Comparison of ENCODE assay signal across 11 cellular contexts in genomic region chr15:63218114-63218808, GRCh38. TPM values are rescaled to one million over a fixed set of nuclear protein-coding genes. Genes with fewer than 3 reads are reported as not detected.
DNase-seq lines count a peak whose midpoint lies in the region; ATAC-seq, FAIRE-seq and TF ChIP-seq lines count a peak whose summit lies in the region.
"Had no signal": no experiment of that assay in that cellular context is flagged by ENCODE, and none has a peak within 500 bp of the region (broad histone marks: within the 10 kb centered on the region; RNA-seq: fewer than 3 reads in every experiment).

No MANE protein-coding gene starts in this region.

- TF ChIP-seq CTCF in AG09319 (IDR thresholded peaks at IDR 0.05; ENCODE audit: low read depth, low read length) (no peak), endothelial cell of umbilical vein (IDR thresholded peaks at IDR 0.05; ENCODE audit: extremely low read depth in 1 of 2, insufficient read depth in 1 of 2, low read depth in 1 of 2, low read length in 2 of 2) (no peak), lung (IDR thresholded peaks at IDR 0.05; ENCODE audit: control extremely low read depth, extremely low read depth) (no peak)

- H3K36me3 ChIP-seq in endothelial cell of umbilical vein (ENCODE audit: control insufficient read depth in 2 of 2, extremely low read depth in 1 of 2, insufficient read depth in 2 of 2, low read length in 2 of 2) (no peaks in the 10 kb centered on the region), lung (ENCODE audit: control insufficient read depth in 2 of 2, insufficient read depth in 2 of 2, low read length in 2 of 2) (no peaks in the 10 kb centered on the region)
- H3K36me3 ChIP-seq: thyroid gland had no signal

- H3K27ac ChIP-seq in endothelial cell of umbilical vein (ENCODE audit: insufficient read depth, low read depth, low read length) (peak overlapping the region; percentile 39), lung (ENCODE audit: low read depth in 1 of 2, low read length in 1 of 2) (no peak overlapping the region)

- H3K9me3 ChIP-seq in endothelial cell of umbilical vein (replicated peaks; ENCODE audit: control insufficient read depth, insufficient read depth, low read length) (no peaks in the 10 kb centered on the region), lung (ENCODE audit: control insufficient read depth in 2 of 2, insufficient read depth in 1 of 2, low read length in 1 of 2) (no peaks in the 10 kb centered on the region)
- H3K9me3 ChIP-seq: thyroid gland had no signal

- no peaks in the 10 kb centered on the region for H4K20me1 ChIP-seq in endothelial cell of umbilical vein (replicated peaks; ENCODE audit: control insufficient read depth, extremely low read depth, insufficient read depth, low read length)

- FAIRE-seq in endothelial cell of umbilical vein (lab: Jason Lieb, UNC): no peak

- no peak for TF ChIP-seq POLR2A in endothelial cell of umbilical vein (IDR thresholded peaks at IDR 0.05; ENCODE audit: low read depth, low read length)

- H2AFZ ChIP-seq in endothelial cell of umbilical vein (ENCODE audit: low read depth, low read length): no peak overlapping the region

- intact Hi-C loops in endothelial cell of umbilical vein (cut with micrococcal nuclease): no loop called here

- H3K27me3 ChIP-seq in endothelial cell of umbilical vein (ENCODE audit: control insufficient read depth in 2 of 2, insufficient read depth in 2 of 2, low read length in 2 of 2): no peaks in the 10 kb centered on the region
- no peaks in the 10 kb centered on the region for H3K27me3 ChIP-seq in lung (ENCODE audit: control insufficient read depth, insufficient read depth)
- H3K27me3 ChIP-seq: thyroid gland had no signal

- dilution Hi-C loops in endothelial cell of umbilical vein (cut with MboI; ENCODE audit: extremely low pct_ligation_motif_present, low sequenced_read_pairs): no loop called here

- H3K79me2 ChIP-seq in endothelial cell of umbilical vein (ENCODE audit: control insufficient read depth, insufficient read depth, low read length): peaks cover 70% of the 10 kb centered on the region

- H3K4me2 ChIP-seq in endothelial cell of umbilical vein (ENCODE audit: insufficient read depth, low read length): peak overlapping the region; percentile 38

- H3K4me1 ChIP-seq in endothelial cell of umbilical vein (ENCODE audit: control insufficient read depth, extremely low read depth, insufficient read depth, low read length) (peaks cover 41% of the 10 kb centered on the region), lung (ENCODE audit: control insufficient read depth in 2 of 2, insufficient read depth in 2 of 2, low read length in 2 of 2) (peaks cover 3 to 14% of the 10 kb centered on the region in 2 donors)

- H3K4me3 ChIP-seq in endothelial cell of umbilical vein (replicated peaks in 1 of 3; ENCODE audit: insufficient read depth in 1 of 3, low read depth in 1 of 3, low read length in 3 of 3): no peak overlapping the region
- no peak overlapping the region for H3K4me3 ChIP-seq in lung
- H3K4me3 ChIP-seq: skin epidermis, thyroid gland had no signal

- H3K9ac ChIP-seq in endothelial cell of umbilical vein (replicated peaks; ENCODE audit: extremely low read depth, insufficient read depth, low read length): no peak overlapping the region

- WGBS in lung, 2 donors: 64 to 76% methylated on average over 5 of the region's 5 CpGs

- H3K9me1 ChIP-seq in endothelial cell of umbilical vein (replicated peaks; ENCODE audit: control insufficient read depth, extremely low read depth, insufficient read depth, low read length): peaks cover 3% of the 10 kb centered on the region

- POLR2A ChIA-PET in endothelial cell of umbilical vein (lab: Charles Lee): interaction anchor here (0.6 kb wide), 1 partner anchor 305 kb away, joined by 5 read pairs; no protein-coding TSS in a partner anchor

- no TSS peak for BruUV-seq in endothelial cell of umbilical vein (replicated peaks; lab: Mats Ljungman, UMichigan)

- DNase-seq in AG09319 (ENCODE audit: extremely low read depth, low read depth) (peak; percentile 28), NCI-H226 (peak; percentile 97), endothelial cell of umbilical vein (ENCODE audit: low read depth, low spot score) (no peak), lung (ENCODE audit: low spot score) (no peak), NK-92 (lab: John Stamatoyannopoulos, UW; ENCODE audit: unreplicated experiment) (no peak), T-helper 9 cell (no peak)
- DNase-seq in stimulated activated CD4-positive, alpha-beta T cell treated with anti-CD3 and anti-CD28 coated beads, Interleukin-4, amount 100 ng/mL, for 24 hours: no peak
- DNase-seq: SIG-M5, thyroid gland had no signal

- CTCF ChIA-PET in endothelial cell of umbilical vein (lab: Charles Lee): interaction anchor here (1.0 to 2.5 kb wide), 7 partner anchors 8 to 171 kb away, joined by 3 to 6 read pairs (median 4); no protein-coding TSS in a partner anchor

- ATAC-seq in lung (ENCODE audit: insufficient read depth, low FRiP score) (peak; percentile 49), HG02884 (IDR thresholded peaks at IDR 0.05; ENCODE audit: unreplicated experiment) (no peak)

TF ChIP-seq in endothelial cell of umbilical vein, 7 proteins besides CTCF, POLR2A, EP300 and RAD21:
- TF ChIP-seq MYC (IDR thresholded peaks at IDR 0.05; ENCODE audit: low read depth, low read length) (no peak), FOS (IDR thresholded peaks at IDR 0.05; ENCODE audit: borderline replicate concordance, insufficient read depth, low read length) (peak; percentile 11), POLR2AphosphoS5 (IDR thresholded peaks at IDR 0.05; ENCODE audit: insufficient read depth, low read depth, low read length) (no peak)

RNA-seq across cellular contexts. Expression of gene RAB8B, which starts 28.9 kb away (rescaled TPM):
- total RNA-seq in endothelial cell of umbilical vein (50.3 and 52.5 TPM in 2 replicates), lung (10 to 100 TPM; 44.5 to 88.9 TPM)
- polyA plus RNA-seq in endothelial cell of umbilical vein (7.5 and 10.4 TPM in 2 replicates), lung (10 to 100 TPM; 10.0 to 26.9 TPM)
- 16.2 and 17.8 TPM in 2 replicates for polyA plus RNA-seq in endothelial cell of umbilical vein (2011; cell fraction: cytosol; rRNA removed)
- 16.0 and 23.7 TPM in 2 replicates for polyA plus RNA-seq in endothelial cell of umbilical vein (2011; cell fraction: nucleus; rRNA removed)
- 38.0 and 52.8 TPM in 2 replicates for polyA plus RNA-seq in endothelial cell of umbilical vein (2012)
- 31.1 and 38.5 TPM in 2 replicates for polyA minus RNA-seq in endothelial cell of umbilical vein
- polyA minus RNA-seq in endothelial cell of umbilical vein (2011; cell fraction: cytosol; rRNA and poly(A)+ RNA removed): 30.1 TPM
- 11.3 and 19.3 TPM in 2 replicates for polyA minus RNA-seq in endothelial cell of umbilical vein (2011; cell fraction: nucleus; rRNA and poly(A)+ RNA removed)

RNA-seq across cellular contexts. Expression of gene APH1B, which starts 59.1 kb away (rescaled TPM):
- total RNA-seq in endothelial cell of umbilical vein (24.6 and 28.8 TPM in 2 replicates), lung (10 to 100 TPM; 25.1 to 29.9 TPM)
- polyA plus RNA-seq in endothelial cell of umbilical vein (14.0 and 14.6 TPM in 2 replicates), lung (10 to 100 TPM; 17.5 to 18.6 TPM)
- polyA plus RNA-seq in endothelial cell of umbilical vein (2011; cell fraction: cytosol; rRNA removed): 7.7 and 8.3 TPM in 2 replicates
- polyA plus RNA-seq in endothelial cell of umbilical vein (2011; cell fraction: nucleus; rRNA removed): 17.3 and 20.7 TPM in 2 replicates
- polyA plus RNA-seq in endothelial cell of umbilical vein (2012): 9.5 and 14.2 TPM in 2 replicates
- polyA minus RNA-seq in endothelial cell of umbilical vein: 21.7 and 27.9 TPM in 2 replicates
- not detected for polyA minus RNA-seq in endothelial cell of umbilical vein (2011; cell fraction: cytosol; rRNA and poly(A)+ RNA removed)
- 19.2 and 31.2 TPM in 2 replicates for polyA minus RNA-seq in endothelial cell of umbilical vein (2011; cell fraction: nucleus; rRNA and poly(A)+ RNA removed)

Comparison
In these comparisons a context has a peak if more than half of its experiments do, and no peak if none do; other contexts are left out.
1. DNase-seq: peak in AG09319 (single experiment) and NCI-H226 (single experiment); none in endothelial cell of umbilical vein (single experiment), lung (single experiment), stimulated activated CD4-positive, alpha-beta T cell treated with anti-CD3 and anti-CD28 coated beads, Interleukin-4, amount 100 ng/mL, for 24 hours (single experiment), NK-92 (single experiment) and T-helper 9 cell (single experiment).